In the genomic region with DNA sequence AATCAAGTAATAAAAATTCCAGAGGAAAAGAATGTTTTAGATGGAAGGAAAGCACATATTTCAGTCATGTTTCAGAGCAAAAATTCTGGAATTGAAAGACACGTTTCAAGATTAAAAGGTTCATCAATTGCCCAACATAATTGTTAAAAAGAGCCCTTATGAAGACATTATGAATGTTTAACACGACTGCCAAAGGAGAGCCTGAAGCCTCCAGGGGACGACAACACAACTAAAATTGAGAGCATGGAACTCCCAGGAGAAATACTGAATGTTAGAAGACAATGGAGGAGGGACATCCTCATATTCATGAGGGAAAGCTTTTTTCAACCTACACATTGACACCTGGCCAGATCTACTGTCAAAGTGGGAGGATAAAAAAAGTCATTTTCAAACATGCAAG, we compare ENCODE assay signal across 8 cellular contexts. TPM values are rescaled to one million over a fixed set of nuclear protein-coding genes. Genes with fewer than 3 reads are reported as not detected.
A peak's percentile ranks its signal among the peaks of the same experiment; 100 is the strongest.
DNase-seq lines count a peak whose midpoint lies in the region; ATAC-seq and TF ChIP-seq lines count a peak whose summit lies in the region.

No MANE protein-coding gene starts in this region.

- H3K4me1 ChIP-seq in endodermal cell (ENCODE audit: control insufficient read depth, insufficient read depth, low read length): no peaks in the 10 kb centered on the region

- H3K9me3 Mint-ChIP-seq in endodermal cell (peaks cover 75% of the 10 kb centered on the region), osteocyte (ENCODE audit: unreplicated experiment) (peaks cover 9% of the 10 kb centered on the region)

- peaks cover 66% of the 10 kb centered on the region for H3K27me3 ChIP-seq in WERI-Rb-1 (ENCODE audit: insufficient read depth, low read depth, severe bottlenecking)
- H3K27me3 ChIP-seq in endodermal cell (ENCODE audit: control insufficient read depth, insufficient read depth, low read length, poor library complexity, severe bottlenecking): no peaks in the 10 kb centered on the region

- H3K9ac ChIP-seq in endodermal cell (ENCODE audit: extremely low read depth, low read length, poor library complexity, severe bottlenecking): no peak overlapping the region

- H3K27ac Mint-ChIP-seq in endodermal cell: no peak overlapping the region
- no peak overlapping the region for H3K27ac Mint-ChIP-seq in osteocyte (ENCODE audit: unreplicated experiment)

- H3K36me3 Mint-ChIP-seq in endodermal cell (ENCODE audit: low read depth) (no peaks in the 10 kb centered on the region), osteocyte (ENCODE audit: unreplicated experiment) (no peaks in the 10 kb centered on the region)

- H3K27me3 Mint-ChIP-seq in endodermal cell (ENCODE audit: insufficient read depth) (no peaks in the 10 kb centered on the region), osteocyte (ENCODE audit: unreplicated experiment) (no peaks in the 10 kb centered on the region)

- no peak overlapping the region for H3K4me3 ChIP-seq in WERI-Rb-1 (ENCODE audit: low read depth, low read length)
- H3K4me3 ChIP-seq in endodermal cell (ENCODE audit: low read length): no peak overlapping the region

- 13 to 14% methylated on average over 3 of the region's 3 CpGs for WGBS in endodermal cell (ENCODE audit: insufficient coverage in 1 of 2, insufficient read length in 1 of 2), 2 experiments

- H3K27ac ChIP-seq in WERI-Rb-1 (no peak overlapping the region), endodermal cell (ENCODE audit: low read depth, low read length) (no peak overlapping the region)

- DNase-seq in GDM1 (lab: John Stamatoyannopoulos, UW) (peak; percentile 41), M059J (ENCODE audit: low read depth) (peak; percentile 26), WERI-Rb-1 (peak; percentile 55), endodermal cell (peak; percentile 77), osteocyte (ENCODE audit: extremely low spot score, unreplicated experiment) (no peak), KG1 (lab: John Stamatoyannopoulos, UW) (no peak)

- H3K9me3 ChIP-seq in WERI-Rb-1 (ENCODE audit: severe bottlenecking) (no peaks in the 10 kb centered on the region), endodermal cell (ENCODE audit: control insufficient read depth, low read length) (peaks cover 77% of the 10 kb centered on the region)

- ATAC-seq in HG03378 (IDR thresholded peaks at IDR 0.05; ENCODE audit: unreplicated experiment) (no peak), HG02852 (IDR thresholded peaks at IDR 0.05; ENCODE audit: unreplicated experiment) (no peak)

- H3K4me3 Mint-ChIP-seq in endodermal cell (no peak overlapping the region), osteocyte (ENCODE audit: unreplicated experiment) (no peak overlapping the region)

- H3K4me1 Mint-ChIP-seq in endodermal cell (no peaks in the 10 kb centered on the region), osteocyte (ENCODE audit: unreplicated experiment) (no peaks in the 10 kb centered on the region)

- H3K36me3 ChIP-seq in WERI-Rb-1: no peaks in the 10 kb centered on the region
- H3K36me3 ChIP-seq in endodermal cell (ENCODE audit: control insufficient read depth, insufficient read depth, low read length): no peaks in the 10 kb centered on the region

- peak; percentile 57 for TF ChIP-seq CTCF in WERI-Rb-1 (IDR thresholded peaks at IDR 0.05; ENCODE audit: low read depth, low read length)
- TF ChIP-seq CTCF in endodermal cell (conservative IDR thresholded peaks at IDR 0.05): peak; percentile 54
- TF ChIP-seq CTCF in osteocyte (IDR thresholded peaks at IDR 0.05): peak; percentile 52

RNA-seq across cellular contexts. Expression of a gene that starts 16.0 kb away (rescaled TPM):
- not detected in 2 replicates for total RNA-seq in M059J (2014; rRNA removed; shearing (Covaris generic))
- total RNA-seq in endodermal cell (not detected), osteocyte (not detected in 2 replicates)
- not detected for polyA plus RNA-seq in endodermal cell (2013, experiment 1 of 2)
- not detected for polyA plus RNA-seq in endodermal cell (2013, experiment 2 of 2)

RNA-seq across cellular contexts. Expression of a gene that starts 21.4 kb away (rescaled TPM):
- total RNA-seq in M059J (2014; rRNA removed; shearing (Covaris generic)): not detected in 2 replicates
- not detected for total RNA-seq in endodermal cell
- polyA plus RNA-seq in endodermal cell (2013, experiment 1 of 2): not detected
- polyA plus RNA-seq in endodermal cell (2013, experiment 2 of 2): not detected
- total RNA-seq in osteocyte: not detected in 2 replicates

RNA-seq across cellular contexts. Expression of a gene that starts 26.2 kb away (rescaled TPM):
- total RNA-seq in M059J (2014; rRNA removed; shearing (Covaris generic)): not detected in 2 replicates
- total RNA-seq in endodermal cell: not detected
- not detected for polyA plus RNA-seq in endodermal cell (2013, experiment 1 of 2)
- polyA plus RNA-seq in endodermal cell (2013, experiment 2 of 2): not detected
- not detected in 2 replicates for total RNA-seq in osteocyte

RNA-seq across cellular contexts. Expression of a gene that starts 36.5 kb away (rescaled TPM):
- total RNA-seq in M059J (2014; rRNA removed; shearing (Covaris generic)): not detected in 2 replicates
- not detected for total RNA-seq in endodermal cell
- polyA plus RNA-seq in endodermal cell (2013, experiment 1 of 2): not detected
- not detected for polyA plus RNA-seq in endodermal cell (2013, experiment 2 of 2)
- not detected in 2 replicates for total RNA-seq in osteocyte

RNA-seq across cellular contexts. Expression of a gene that starts 44.3 kb away (rescaled TPM):
- total RNA-seq in M059J (2014; rRNA removed; shearing (Covaris generic)): not detected in 2 replicates
- total RNA-seq in endodermal cell (not detected), osteocyte (not detected in 2 replicates)
- polyA plus RNA-seq in endodermal cell (2013, experiment 1 of 2): not detected
- not detected for polyA plus RNA-seq in endodermal cell (2013, experiment 2 of 2)

Comparison
In these comparisons a context has a peak if more than half of its experiments do, and no peak if none do; other contexts are left out.
1. DNase-seq: peak in GDM1 (single experiment), M059J (single experiment), WERI-Rb-1 (single experiment) and endodermal cell (single experiment); none in osteocyte (single experiment) and KG1 (single experiment).
2. Peak in every context shown above with its lines, with median percentiles within 50 percentile points of each other: CTCF ChIP-seq.